ENCODE assay signal across 10 cellular contexts in the genomic region with DNA sequence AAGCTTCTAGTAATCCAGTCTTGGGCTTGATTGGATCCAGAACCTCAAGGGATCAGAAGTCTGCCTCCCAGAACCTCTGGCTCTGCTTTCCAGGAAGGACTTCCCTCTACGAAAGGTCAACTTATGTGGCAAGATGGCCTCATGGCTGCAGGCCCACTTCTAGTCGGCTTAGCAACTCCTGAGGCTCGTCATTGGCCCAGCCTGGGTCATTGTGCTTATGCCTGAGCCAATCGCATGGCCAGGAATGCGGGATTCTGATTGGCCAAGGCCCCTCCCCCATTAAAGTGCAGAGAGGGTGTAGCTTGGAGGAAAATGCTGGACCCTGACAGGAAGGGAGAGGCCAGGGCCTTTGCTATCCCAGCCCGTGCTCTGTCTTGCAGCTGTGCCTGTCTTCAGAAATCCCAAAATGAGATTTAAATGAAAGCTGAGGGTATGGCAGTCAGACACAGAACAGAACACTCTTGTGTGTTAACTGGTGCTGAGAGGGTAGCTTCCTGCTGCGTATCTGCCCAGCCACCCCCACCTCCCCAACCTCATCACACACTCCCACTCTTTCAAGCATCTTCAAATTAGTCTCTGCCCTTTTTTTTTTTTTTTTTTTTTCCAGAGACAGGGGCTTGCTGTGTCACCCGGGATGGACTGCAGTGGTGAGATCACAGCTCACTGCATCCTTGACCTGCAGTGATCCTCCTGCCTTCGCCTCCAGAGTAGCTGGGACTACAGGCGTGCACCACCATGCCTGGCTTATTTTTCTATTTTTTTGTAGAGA. TPM values are rescaled to one million over a fixed set of nuclear protein-coding genes. Genes with fewer than 3 reads are reported as not detected.
DNase-seq lines count a peak whose midpoint lies in the region; ATAC-seq, FAIRE-seq and TF ChIP-seq lines count a peak whose summit lies in the region.
"Had no signal": no experiment of that assay in that cellular context is flagged by ENCODE, and none has a peak within 500 bp of the region (broad histone marks: within the 10 kb centered on the region; RNA-seq: fewer than 3 reads in every experiment).

No MANE protein-coding gene starts in this region.

- no peaks in the 10 kb centered on the region; the same call in 1 of the 2 replicates for H3K4me1 ChIP-seq in GM23248 (ENCODE audit: insufficient read depth)

- H3K4me1 Mint-ChIP-seq in nephron progenitor cell = peaks cover 44% of the 10 kb centered on the region
- peaks cover 15% of the 10 kb centered on the region for H3K4me1 Mint-ChIP-seq in activated naive CD4-positive, alpha-beta T cell treated with anti-CD3 and anti-CD28 coated beads for 36 hours (ENCODE audit: low read depth)

- peak; percentile 28 for DNase-seq in GM23248
- DNase-seq in OCI-M1 (lab: John Stamatoyannopoulos, UW) = peak; percentile 63
- peak; percentile 69 for DNase-seq in fibroblast of pulmonary artery (ENCODE audit: low read depth)
- DNase-seq in nephron progenitor cell = no peak
- DNase-seq in stimulated activated CD4-positive, alpha-beta T cell treated with anti-CD3 and anti-CD28 coated beads, Interleukin-2, amount 100 ng/mL, for 48 hours = no peak
- no peak for DNase-seq in GM12891 (ENCODE audit: insufficient read length, low spot score)
- no peak for DNase-seq in activated naive CD4-positive, alpha-beta T cell treated with anti-CD3 and anti-CD28 coated beads for 36 hours
- DNase-seq: activated T-cell treated with anti-CD3 and anti-CD28 coated beads, Interleukin-2, amount 50 U/mL, for 72 hours had no signal

- no peak for TF ChIP-seq POLR2A in GM12891 (IDR thresholded peaks at IDR 0.05; ENCODE audit: low read depth, low read length)

- TF ChIP-seq CTCF in fibroblast of pulmonary artery (IDR thresholded peaks at IDR 0.05; ENCODE audit: low read length, missing control alignments) (no peak), nephron progenitor cell (IDR thresholded peaks at IDR 0.05) (no peak)

- no peaks in the 10 kb centered on the region for H3K9me3 Mint-ChIP-seq in nephron progenitor cell
- H3K9me3 Mint-ChIP-seq in activated naive CD4-positive, alpha-beta T cell treated with anti-CD3 and anti-CD28 coated beads for 36 hours = no peaks in the 10 kb centered on the region
- H3K9me3 Mint-ChIP-seq: activated T-cell treated with anti-CD3 and anti-CD28 coated beads, Interleukin-2, amount 50 U/mL, for 72 hours had no signal

- no peaks in the 10 kb centered on the region for H4K20me1 ChIP-seq in GM23248 (ENCODE audit: insufficient read depth)

- in situ Hi-C loops in GM23248 (cut with MboI) = no loop called here

- H3K36me3 ChIP-seq in GM23248 (ENCODE audit: low read depth) = no peaks in the 10 kb centered on the region

- H3K27me3 ChIP-seq in GM23248 (replicated peaks; ENCODE audit: insufficient read depth) = no peaks in the 10 kb centered on the region

- no peak overlapping the region for H3K4me3 Mint-ChIP-seq in nephron progenitor cell
- H3K4me3 Mint-ChIP-seq in activated naive CD4-positive, alpha-beta T cell treated with anti-CD3 and anti-CD28 coated beads for 36 hours = no peak overlapping the region
- H3K4me3 Mint-ChIP-seq: activated T-cell treated with anti-CD3 and anti-CD28 coated beads, Interleukin-2, amount 50 U/mL, for 72 hours had no signal

- no peak for FAIRE-seq in GM12891 (lab: Jason Lieb, UNC)

- no peaks in the 10 kb centered on the region for H3F3A ChIP-seq in GM23248 (ENCODE audit: insufficient read depth)

- no peaks in the 10 kb centered on the region for H3K79me2 ChIP-seq in GM23248 (ENCODE audit: insufficient read depth)

- no peak for ATAC-seq in GM21390 (IDR thresholded peaks at IDR 0.05; ENCODE audit: unreplicated experiment)
- ATAC-seq: activated T-cell treated with anti-CD3 and anti-CD28 coated beads, Interleukin-2, amount 50 U/mL, for 72 hours had no signal

- intact Hi-C loops in activated naive CD4-positive, alpha-beta T cell treated with anti-CD3 and anti-CD28 coated beads for 36 hours (cut with micrococcal nuclease) = no loop called here

- CTCF ChIA-PET in activated naive CD4-positive, alpha-beta T cell treated with anti-CD3 and anti-CD28 coated beads for 36 hours (lab: Charles Lee) = no interaction called here

- H3K4me2 ChIP-seq in GM23248 (ENCODE audit: unreplicated experiment) = no peak overlapping the region

- peak overlapping the region; percentile 25 for H3K27ac Mint-ChIP-seq in nephron progenitor cell
- H3K27ac Mint-ChIP-seq in activated naive CD4-positive, alpha-beta T cell treated with anti-CD3 and anti-CD28 coated beads for 36 hours = no peak overlapping the region
- H3K27ac Mint-ChIP-seq: activated T-cell treated with anti-CD3 and anti-CD28 coated beads, Interleukin-2, amount 50 U/mL, for 72 hours had no signal

- H3K27ac ChIP-seq in GM23248 = no peak overlapping the region
- H3K27ac ChIP-seq: SK-N-MC had no signal

- H3K4me3 ChIP-seq in GM23248 (no peak overlapping the region), fibroblast of pulmonary artery (replicated peaks; ENCODE audit: low read depth, low read length) (no peak overlapping the region)
- H3K4me3 ChIP-seq: SK-N-MC had no signal

- H3K36me3 Mint-ChIP-seq in nephron progenitor cell (ENCODE audit: low read depth) = no peaks in the 10 kb centered on the region
- no peaks in the 10 kb centered on the region for H3K36me3 Mint-ChIP-seq in activated naive CD4-positive, alpha-beta T cell treated with anti-CD3 and anti-CD28 coated beads for 36 hours (ENCODE audit: low read depth)

- H3K9me2 ChIP-seq in GM23248 (ENCODE audit: insufficient read depth) = no peaks in the 10 kb centered on the region

- no peak overlapping the region for H3K9ac ChIP-seq in GM23248

- no peaks in the 10 kb centered on the region for H3K9me3 ChIP-seq in GM23248 (ENCODE audit: low read depth)

- H3K27me3 Mint-ChIP-seq in nephron progenitor cell (ENCODE audit: low read depth, poor library complexity) = peaks cover 10% of the 10 kb centered on the region
- H3K27me3 Mint-ChIP-seq in activated naive CD4-positive, alpha-beta T cell treated with anti-CD3 and anti-CD28 coated beads for 36 hours (ENCODE audit: low read depth) = no peaks in the 10 kb centered on the region

- WGBS in GM23248 (ENCODE audit: low coverage in 1 of 2, low lambda C conversion rate in 2 of 2, missing lambda C conversion rate in 2 of 2), 2 experiments = 65 to 66% methylated on average over 10 of the region's 10 CpGs

- H2AFZ ChIP-seq in GM23248 = no peak overlapping the region

TF ChIP-seq in GM12891, 5 proteins besides CTCF, POLR2A, EP300 and RAD21:
- TF ChIP-seq TAF1 (IDR thresholded peaks at IDR 0.05; ENCODE audit: low read depth, low read length) (no peak), SPI1 (IDR thresholded peaks at IDR 0.05; ENCODE audit: low read depth, low read length) (no peak), POLR2AphosphoS5 (IDR thresholded peaks at IDR 0.05; ENCODE audit: low read depth, low read length) (no peak), POU2F2 (IDR thresholded peaks at IDR 0.05; ENCODE audit: low read depth, low read length) (no peak), PAX5 (IDR thresholded peaks at IDR 0.05; ENCODE audit: insufficient read depth, low read length, severe bottlenecking) (no peak)

RNA-seq across cellular contexts. Expression of a gene that starts 5.5 kb away (rescaled TPM):
- total RNA-seq in GM23248 (2014; rRNA removed; shearing (Covaris generic)) = 2.8 and 6.5 TPM in 2 replicates
- polyA plus RNA-seq in GM23248 (2016; fragmentation: Nextera tagmentation; extraction: Ambion mirVana) = 5.1 and 5.2 TPM in 2 replicates
- polyA plus RNA-seq in GM12891 (2012; ENCODE audit: low read depth, missing spikeins) = 16.5 TPM
- total RNA-seq in activated naive CD4-positive, alpha-beta T cell treated with anti-CD3 and anti-CD28 coated beads for 36 hours = 10 to 100 TPM; 31.2 to 34.1 TPM

Comparison
In these comparisons a context has a peak if more than half of its experiments do, and no peak if none do; other contexts are left out.
1. DNase-seq: peak in GM23248 (single experiment), OCI-M1 (single experiment) and fibroblast of pulmonary artery (single experiment); none in nephron progenitor cell (single experiment), stimulated activated CD4-positive, alpha-beta T cell treated with anti-CD3 and anti-CD28 coated beads, Interleukin-2, amount 100 ng/mL, for 48 hours (0 of 2), GM12891 (single experiment) and activated naive CD4-positive, alpha-beta T cell treated with anti-CD3 and anti-CD28 coated beads for 36 hours (single experiment).